ENCODE assay signal across 16 cellular contexts in the genomic region with DNA sequence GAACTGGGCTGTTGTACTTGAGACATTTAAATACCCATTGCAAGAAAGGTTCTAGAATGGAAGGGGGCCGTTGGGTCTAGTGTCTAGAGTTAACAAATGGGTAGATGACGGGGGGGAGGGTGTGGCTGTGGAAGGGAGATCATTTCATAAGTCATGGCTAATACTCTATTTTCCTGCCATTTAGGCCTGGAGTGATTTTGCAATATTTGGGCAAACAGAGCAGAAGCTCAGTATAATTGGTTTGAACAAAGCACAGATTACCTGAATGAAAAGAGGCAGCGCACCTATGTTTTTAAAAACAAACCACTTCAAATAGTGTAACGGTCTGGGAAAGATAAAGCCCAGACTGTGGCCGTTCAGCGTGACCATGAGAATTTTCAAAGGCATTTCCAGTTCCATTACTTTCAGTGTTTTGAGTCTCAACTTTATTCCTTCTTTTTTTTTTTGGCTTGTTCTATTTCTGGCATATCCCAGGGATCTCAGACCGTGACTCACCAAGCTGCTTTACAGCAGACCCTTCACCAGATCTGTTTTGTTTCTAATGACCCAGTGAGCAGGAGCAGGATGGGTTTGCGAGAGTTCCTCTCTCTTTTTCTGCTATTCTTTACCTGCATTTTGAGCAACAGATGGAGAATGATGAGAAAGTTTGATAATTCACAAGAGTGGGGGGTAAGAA.
DNase-seq lines count a peak whose midpoint lies in the region; ATAC-seq and TF ChIP-seq lines count a peak whose summit lies in the region.
"Had no signal": no experiment of that assay in that cellular context is flagged by ENCODE, and none has a peak within 500 bp of the region (broad histone marks: within the 10 kb centered on the region; RNA-seq: fewer than 3 reads in every experiment).

No MANE protein-coding gene starts in this region.

- H3K27ac ChIP-seq in thoracic aorta = peak overlapping the region; percentile 85 to 87

- H3K4me3 Mint-ChIP-seq in brain = peak overlapping the region; percentile 41 to 88 (median 84)
- H3K4me3 Mint-ChIP-seq: CD4-positive, alpha-beta T cell; central memory CD8-positive, alpha-beta T cell; natural killer cell treated with Interleukin-12 subunit alpha and Interleukin-12 subunit beta and Interleukin-15 and Interleukin-18, amount 100 ng/mL, for 72 hours; WTC11 had no signal

- H3K36me3 Mint-ChIP-seq in brain = peaks cover 8% of the 10 kb centered on the region
- H3K36me3 Mint-ChIP-seq: natural killer cell treated with Interleukin-12 subunit alpha and Interleukin-12 subunit beta and Interleukin-15 and Interleukin-18, amount 100 ng/mL, for 72 hours; WTC11 had no signal

- H3K27me3 ChIP-seq in thoracic aorta (replicated peaks; ENCODE audit: insufficient read depth) = no peaks in the 10 kb centered on the region

- no peaks in the 10 kb centered on the region for H3K9me3 Mint-ChIP-seq in brain
- H3K9me3 Mint-ChIP-seq: CD4-positive, alpha-beta T cell; central memory CD8-positive, alpha-beta T cell; natural killer cell treated with Interleukin-12 subunit alpha and Interleukin-12 subunit beta and Interleukin-15 and Interleukin-18, amount 100 ng/mL, for 72 hours; WTC11 had no signal

- peaks cover 38 to 78% of the 10 kb centered on the region in 2 donors for H3K4me1 ChIP-seq in thoracic aorta (ENCODE audit: control insufficient read depth in 1 of 2, low read depth in 2 of 2)

- H3K27ac Mint-ChIP-seq in brain = peak overlapping the region in 4 of 5 experiments; percentile 87 to 95 (median 92)
- H3K27ac Mint-ChIP-seq: CD4-positive, alpha-beta T cell; natural killer cell treated with Interleukin-12 subunit alpha and Interleukin-12 subunit beta and Interleukin-15 and Interleukin-18, amount 100 ng/mL, for 72 hours; WTC11 had no signal

- TF ChIP-seq CTCF in brain (conservative IDR thresholded peaks at IDR 0.05) (no peak), thoracic aorta (IDR thresholded peaks at IDR 0.05) (no peak)

- H3K4me3 ChIP-seq in thoracic aorta = peak overlapping the region; percentile 46
- H3K4me3 ChIP-seq: K562 had no signal

- peak; percentile 10 for DNase-seq in NCI-H1105 treated with DMSO at 0.1 percent for 48 hours (lab: John Stamatoyannopoulos, UW)
- no peak for DNase-seq in NCI-H1105 (lab: John Stamatoyannopoulos, UW)
- peak; percentile 26 for DNase-seq in left kidney (ENCODE audit: low read depth, low spot score)
- DNase-seq in thoracic aorta (ENCODE audit: low spot score) = no peak
- DNase-seq in effector CD8-positive, alpha-beta T cell (lab: John Stamatoyannopoulos, UW) = no peak
- DNase-seq: activated gamma-delta T cell; CD4-positive, alpha-beta T cell; GOT3; stimulated activated naive CD8-positive, alpha-beta T cell treated with anti-CD3 and anti-CD28 coated beads, Interleukin-15, Interleukin-2, amounts not matched to agents 100 U/mL and 50 U/mL, for 24 hours had no signal

- H3K27me3 Mint-ChIP-seq in brain = peaks cover 2% of the 10 kb centered on the region
- H3K27me3 Mint-ChIP-seq: CD4-positive, alpha-beta T cell; central memory CD8-positive, alpha-beta T cell had no signal

- peak; percentile 83 for ATAC-seq in thoracic aorta (ENCODE audit: insufficient number of reproducible peaks, low FRiP score, low read depth)
- ATAC-seq in HG02623 (IDR thresholded peaks at IDR 0.05; ENCODE audit: unreplicated experiment) = no peak
- ATAC-seq in HG02870 (IDR thresholded peaks at IDR 0.05; ENCODE audit: unreplicated experiment) = no peak
- ATAC-seq: K562; stimulated activated naive CD8-positive, alpha-beta T cell treated with anti-CD3 and anti-CD28 coated beads, Interleukin-15, Interleukin-2, amounts not matched to agents 100 U/mL and 50 U/mL, for 24 hours; WTC11 had no signal

- no peaks in the 10 kb centered on the region for H3K36me3 ChIP-seq in thoracic aorta

- no peaks in the 10 kb centered on the region for H3K9me3 ChIP-seq in thoracic aorta

- peaks cover 83% of the 10 kb centered on the region for H3K4me1 Mint-ChIP-seq in brain
- H3K4me1 Mint-ChIP-seq: central memory CD8-positive, alpha-beta T cell had no signal

Comparison
In these comparisons a context has a peak if more than half of its experiments do, and no peak if none do; other contexts are left out.
1. DNase-seq: peak in NCI-H1105 treated with DMSO at 0.1 percent for 48 hours (single experiment) and left kidney (single experiment); none in NCI-H1105 (single experiment), thoracic aorta (single experiment) and effector CD8-positive, alpha-beta T cell (single experiment).